In genomic region chr7:151838072-151838471, GRCh38 we compare ENCODE assay signal across 13 cellular contexts. TPM values are rescaled to one million over a fixed set of nuclear protein-coding genes. Genes with fewer than 3 reads are reported as not detected.
DNase-seq lines count a peak whose midpoint lies in the region; ATAC-seq and TF ChIP-seq lines count a peak whose summit lies in the region.
"Had no signal": no experiment of that assay in that cellular context is flagged by ENCODE, and none has a peak within 500 bp of the region (broad histone marks: within the 10 kb centered on the region; RNA-seq: fewer than 3 reads in every experiment).

No MANE protein-coding gene starts in this region.

- no peaks in the 10 kb centered on the region for H3K79me2 ChIP-seq in smooth muscle cell (ENCODE audit: low read depth)

- H3K27ac ChIP-seq in esophagus squamous epithelium (peak overlapping the region; percentile 31 to 53 (median 35)), smooth muscle cell (ENCODE audit: low read depth) (no peak overlapping the region), thyroid gland (peak overlapping the region in 1 of 3 donors; percentile 58)
- H3K27ac ChIP-seq: thoracic aorta had no signal

- DNase-seq in activated T-cell treated with anti-CD3 and anti-CD28 coated beads, Interleukin-2, amount 50 U/mL, for 4 hours = no peak
- no peak for DNase-seq in activated T-cell treated with anti-CD3 and anti-CD28 coated beads, Interleukin-2, amount 50 U/mL, for 72 hours
- DNase-seq in NB4 (ENCODE audit: low read depth) = peak; percentile 30
- no peak for DNase-seq in esophagus squamous epithelium (lab: John Stamatoyannopoulos, UW)
- DNase-seq in smooth muscle cell (lab: John Stamatoyannopoulos, UW; ENCODE audit: unreplicated experiment) = no peak
- no peak for DNase-seq in thyroid gland
- DNase-seq in activated CD4-positive, CD25-positive, alpha-beta regulatory T cell treated with anti-CD3 and anti-CD28 coated beads, Interleukin-2, amount 50 U/mL, for 72 hours = no peak
- DNase-seq: activated CD4-positive, alpha-beta T cell treated with anti-CD3 and anti-CD28 coated beads for 36 hours; NCI-H1436; SW 1271 had no signal

- H2AFZ ChIP-seq in smooth muscle cell (ENCODE audit: low read depth) = peak overlapping the region; percentile 62

- no peaks in the 10 kb centered on the region for H3K36me3 Mint-ChIP-seq in activated T-cell treated with anti-CD3 and anti-CD28 coated beads, Interleukin-2, amount 50 U/mL, for 4 hours (ENCODE audit: insufficient read depth)
- H3K36me3 Mint-ChIP-seq in activated T-cell treated with anti-CD3 and anti-CD28 coated beads, Interleukin-2, amount 50 U/mL, for 72 hours (ENCODE audit: insufficient read depth in 2 of 2) = no peaks in the 10 kb centered on the region

- peaks cover 22 to 34% (median 28%) of the 10 kb centered on the region in 3 donors for H3K4me1 ChIP-seq in esophagus squamous epithelium
- H3K4me1 ChIP-seq in smooth muscle cell (ENCODE audit: low read depth) = peaks cover 16% of the 10 kb centered on the region
- H3K4me1 ChIP-seq in thyroid gland = peaks cover 21 to 28% of the 10 kb centered on the region in 2 donors

- H3K9me3 ChIP-seq in esophagus squamous epithelium = no peaks in the 10 kb centered on the region
- no peaks in the 10 kb centered on the region for H3K9me3 ChIP-seq in smooth muscle cell (replicated peaks; ENCODE audit: low read depth)
- no peaks in the 10 kb centered on the region for H3K9me3 ChIP-seq in thyroid gland
- H3K9me3 ChIP-seq: thoracic aorta had no signal

- H3K27me3 Mint-ChIP-seq in activated T-cell treated with anti-CD3 and anti-CD28 coated beads, Interleukin-2, amount 50 U/mL, for 4 hours (ENCODE audit: low read depth) = no peaks in the 10 kb centered on the region
- no peaks in the 10 kb centered on the region for H3K27me3 Mint-ChIP-seq in activated T-cell treated with anti-CD3 and anti-CD28 coated beads, Interleukin-2, amount 50 U/mL, for 72 hours (ENCODE audit: low read depth)
- H3K27me3 Mint-ChIP-seq: activated CD4-positive, alpha-beta T cell treated with anti-CD3 and anti-CD28 coated beads for 36 hours had no signal

- 40 to 55% methylated on average over 1 of the region's 7 CpGs for WGBS in esophagus squamous epithelium, 2 donors
- 92% methylated on average over 7 of the region's 7 CpGs for WGBS in smooth muscle cell (ENCODE audit: low lambda C conversion rate)
- 72 to 83% methylated on average over 7 of the region's 7 CpGs for WGBS in thyroid gland, 2 donors

- H3F3A ChIP-seq in smooth muscle cell (ENCODE audit: low read depth) = no peaks in the 10 kb centered on the region

- peaks cover 36% of the 10 kb centered on the region for H3K4me1 Mint-ChIP-seq in activated T-cell treated with anti-CD3 and anti-CD28 coated beads, Interleukin-2, amount 50 U/mL, for 4 hours (ENCODE audit: low read depth)
- H3K4me1 Mint-ChIP-seq in activated T-cell treated with anti-CD3 and anti-CD28 coated beads, Interleukin-2, amount 50 U/mL, for 72 hours (ENCODE audit: low read depth) = peaks cover 24% of the 10 kb centered on the region

- peak overlapping the region; percentile 19 for H3K4me3 Mint-ChIP-seq in activated T-cell treated with anti-CD3 and anti-CD28 coated beads, Interleukin-2, amount 50 U/mL, for 4 hours
- H3K4me3 Mint-ChIP-seq in activated T-cell treated with anti-CD3 and anti-CD28 coated beads, Interleukin-2, amount 50 U/mL, for 72 hours = peak overlapping the region in 1 of 2 donors; percentile 49
- H3K4me3 Mint-ChIP-seq: activated CD4-positive, alpha-beta T cell treated with anti-CD3 and anti-CD28 coated beads for 36 hours had no signal

- no peaks in the 10 kb centered on the region for H3K9me3 Mint-ChIP-seq in activated T-cell treated with anti-CD3 and anti-CD28 coated beads, Interleukin-2, amount 50 U/mL, for 4 hours
- no peaks in the 10 kb centered on the region for H3K9me3 Mint-ChIP-seq in activated T-cell treated with anti-CD3 and anti-CD28 coated beads, Interleukin-2, amount 50 U/mL, for 72 hours

- H3K36me3 ChIP-seq in esophagus squamous epithelium (peaks cover 0 to 17% (median 0%) of the 10 kb centered on the region in 3 donors), smooth muscle cell (ENCODE audit: low read depth) (no peaks in the 10 kb centered on the region), thyroid gland (no peaks in the 10 kb centered on the region)
- H3K36me3 ChIP-seq: thoracic aorta had no signal

- intact Hi-C loops in esophagus squamous epithelium (cut with DNase I) = no loop called here
- intact Hi-C loops in thyroid gland (cut with DNase I) = no loop called here

- H3K27ac Mint-ChIP-seq in activated T-cell treated with anti-CD3 and anti-CD28 coated beads, Interleukin-2, amount 50 U/mL, for 72 hours = no peak overlapping the region
- H3K27ac Mint-ChIP-seq: activated CD4-positive, alpha-beta T cell treated with anti-CD3 and anti-CD28 coated beads for 36 hours had no signal

- no peak overlapping the region for H3K4me2 ChIP-seq in smooth muscle cell

- no peaks in the 10 kb centered on the region for H4K20me1 ChIP-seq in smooth muscle cell (ENCODE audit: low read depth)

- no peak for TF ChIP-seq CTCF in NB4 (IDR thresholded peaks at IDR 0.05; ENCODE audit: low read depth, low read length)
- TF ChIP-seq CTCF in esophagus squamous epithelium (IDR thresholded peaks at IDR 0.05) = no peak
- no peak for TF ChIP-seq CTCF in smooth muscle cell (IDR thresholded peaks at IDR 0.05; ENCODE audit: borderline replicate concordance, insufficient read depth, poor library complexity, severe bottlenecking)
- no peak for TF ChIP-seq CTCF in thyroid gland (IDR thresholded peaks at IDR 0.05)

- TF ChIP-seq POLR2A in NB4 (IDR thresholded peaks at IDR 0.05; ENCODE audit: extremely low read depth, insufficient read length) (no peak), esophagus squamous epithelium (IDR thresholded peaks at IDR 0.05) (no peak), thyroid gland (IDR thresholded peaks at IDR 0.05) (no peak)

- no peak for ATAC-seq in activated T-cell treated with anti-CD3 and anti-CD28 coated beads, Interleukin-2, amount 50 U/mL, for 4 hours
- ATAC-seq in activated T-cell treated with anti-CD3 and anti-CD28 coated beads, Interleukin-2, amount 50 U/mL, for 72 hours (replicated peaks in 1 of 2) = no peak
- ATAC-seq in GM18909 (IDR thresholded peaks at IDR 0.05; ENCODE audit: poor library complexity, unreplicated experiment) = no peak

- H3K4me3 ChIP-seq in NB4 (ENCODE audit: low read depth, low read length) (no peak overlapping the region), esophagus squamous epithelium (peak overlapping the region in 1 of 4 donors; percentile 6), smooth muscle cell (no peak overlapping the region), thyroid gland (replicated peaks in 1 of 3) (no peak overlapping the region)
- H3K4me3 ChIP-seq: lung, thoracic aorta had no signal

- H3K9ac ChIP-seq in smooth muscle cell (ENCODE audit: low read depth) = no peak overlapping the region

- H3K27me3 ChIP-seq in esophagus squamous epithelium (no peaks in the 10 kb centered on the region), smooth muscle cell (ENCODE audit: low read depth) (no peaks in the 10 kb centered on the region), thyroid gland (no peaks in the 10 kb centered on the region)

RNA-seq across cellular contexts. Expression of gene PRKAG2, which starts 38.8 kb away (rescaled TPM):
- 10 to 100 TPM; 28.6 to 31.5 (median 29.3) TPM for total RNA-seq in activated T-cell treated with anti-CD3 and anti-CD28 coated beads, Interleukin-2, amount 50 U/mL, for 4 hours
- total RNA-seq in activated T-cell treated with anti-CD3 and anti-CD28 coated beads, Interleukin-2, amount 50 U/mL, for 72 hours = 10 to 100 TPM; 23.2 to 28.4 TPM
- total RNA-seq in esophagus squamous epithelium = 10 to 100 TPM in 3 of 4 donors, 1 to 10 TPM in 1; 8.9 to 35.1 (median 13.6) TPM
- total RNA-seq in smooth muscle cell = 3.5 and 3.6 TPM in 2 replicates
- polyA plus RNA-seq in smooth muscle cell = 3.9 and 9.1 TPM in 2 replicates
- 10 to 100 TPM; 19.5 to 30.8 (median 27.6) TPM for total RNA-seq in thyroid gland
